1 cellular context compared by ENCODE assay signal in genomic region chr7:127885843-127886242, GRCh38.
TF ChIP-seq lines count a peak whose summit lies in the region.

No MANE protein-coding gene starts in this region.

TF ChIP-seq in K562, 482 proteins besides CTCF, POLR2A, EP300 and RAD21 (continued from another document):
- TF ChIP-seq MTA3 (IDR thresholded peaks at IDR 0.05; ENCODE audit: borderline replicate concordance) = 0 out of 2 replicates have a peak, but pooled peaks have one; percentile 47
- TF ChIP-seq SMARCA4 (IDR thresholded peaks at IDR 0.05) = peak; percentile 76
- TF ChIP-seq, protein P1, sequence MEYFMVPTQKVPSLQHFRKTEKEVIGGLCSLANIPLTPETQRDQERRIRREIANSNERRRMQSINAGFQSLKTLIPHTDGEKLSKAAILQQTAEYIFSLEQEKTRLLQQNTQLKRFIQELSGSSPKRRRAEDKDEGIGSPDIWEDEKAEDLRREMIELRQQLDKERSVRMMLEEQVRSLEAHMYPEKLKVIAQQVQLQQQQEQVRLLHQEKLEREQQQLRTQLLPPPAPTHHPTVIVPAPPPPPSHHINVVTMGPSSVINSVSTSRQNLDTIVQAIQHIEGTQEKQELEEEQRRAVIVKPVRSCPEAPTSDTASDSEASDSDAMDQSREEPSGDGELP (CRISPR knock-in tag; IDR thresholded peaks at IDR 0.05; ENCODE audit: borderline replicate concordance) = 0 out of 2 replicates have a peak, but pooled peaks have one; percentile 26
- TF ChIP-seq ZNF395 (CRISPR knock-in tag; IDR thresholded peaks at IDR 0.05) = peak; percentile 66; the same call in 1 of the 2 replicates
- TF ChIP-seq NRF1 (conservative IDR thresholded peaks at IDR 0.05 in 1 of 2, IDR thresholded peaks at IDR 0.05 in 1 of 2) = no peak
- peak; percentile 86 to 92 for TF ChIP-seq MNT (conservative IDR thresholded peaks at IDR 0.05)
- TF ChIP-seq BHLHE40 (IDR thresholded peaks at IDR 0.05; ENCODE audit: low read length) = peak; percentile 88
- peak; percentile 35; the same call in 1 of the 2 replicates for TF ChIP-seq MAFF (IDR thresholded peaks at IDR 0.05; ENCODE audit: low read length)
- peak; percentile 82 for TF ChIP-seq FOSL1 (tag; conservative IDR thresholded peaks at IDR 0.05)
- no peak for TF ChIP-seq POLR2H (tag; IDR thresholded peaks at IDR 0.05; ENCODE audit: low read depth)
- no peak for TF ChIP-seq MED1 (CRISPR knock-in tag; IDR thresholded peaks at IDR 0.05; ENCODE audit: borderline replicate concordance)
- peak in 1 of 3 experiments; percentile 37 for TF ChIP-seq YY1 (IDR thresholded peaks at IDR 0.05; ENCODE audit: borderline replicate concordance in 1 of 3, control insufficient read depth in 1 of 3, extremely low read depth in 1 of 3, insufficient read depth in 3 of 3, insufficient read length in 1 of 3, insufficient replicate concordance in 2 of 3, low read depth in 1 of 3, low read length in 2 of 3)
- TF ChIP-seq, protein P2, sequence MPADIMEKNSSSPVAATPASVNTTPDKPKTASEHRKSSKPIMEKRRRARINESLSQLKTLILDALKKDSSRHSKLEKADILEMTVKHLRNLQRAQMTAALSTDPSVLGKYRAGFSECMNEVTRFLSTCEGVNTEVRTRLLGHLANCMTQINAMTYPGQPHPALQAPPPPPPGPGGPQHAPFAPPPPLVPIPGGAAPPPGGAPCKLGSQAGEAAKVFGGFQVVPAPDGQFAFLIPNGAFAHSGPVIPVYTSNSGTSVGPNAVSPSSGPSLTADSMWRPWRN (IDR thresholded peaks at IDR 0.05; ENCODE audit: low read depth) = peak; percentile 64; the same call in 1 of the 2 replicates
- TF ChIP-seq SLC30A9 (CRISPR knock-in tag; IDR thresholded peaks at IDR 0.05) = no peak
- TF ChIP-seq GTF2F1 (IDR thresholded peaks at IDR 0.05; ENCODE audit: low read depth, low read length) = no peak
- peak; percentile 73 for TF ChIP-seq DACH1 (IDR thresholded peaks at IDR 0.05; ENCODE audit: partially characterized antibody)
- no peak for TF ChIP-seq YBX1 (IDR thresholded peaks at IDR 0.05)
- TF ChIP-seq ZBTB9 (CRISPR knock-in tag; IDR thresholded peaks at IDR 0.05) = peak; percentile 78; the same call in 1 of the 2 replicates
- TF ChIP-seq DPF2 (IDR thresholded peaks at IDR 0.05) = peak; percentile 88
- no peak for TF ChIP-seq ZNF445 (CRISPR knock-in tag; IDR thresholded peaks at IDR 0.05; ENCODE audit: low read depth)
- peak; percentile 89 to 94 for TF ChIP-seq FOXK2 (conservative IDR thresholded peaks at IDR 0.05 in 1 of 2, IDR thresholded peaks at IDR 0.05 in 1 of 2; ENCODE audit: low read depth in 2 of 2)
- TF ChIP-seq SAFB (IDR thresholded peaks at IDR 0.05; ENCODE audit: borderline replicate concordance, low read depth, low read length) = no peak
- 0 out of 2 replicates have a peak, but pooled peaks have one; percentile 53 for TF ChIP-seq SOX6 (IDR thresholded peaks at IDR 0.05)
- peak; percentile 29; the same call in 1 of the 2 replicates for TF ChIP-seq ATF7 (IDR thresholded peaks at IDR 0.05)
- peak; percentile 10 for TF ChIP-seq ZFP36 (IDR thresholded peaks at IDR 0.05; ENCODE audit: low read depth, low read length, partially characterized antibody)
- peak; percentile 46; the same call in 1 of the 2 replicates for TF ChIP-seq CREB1 (IDR thresholded peaks at IDR 0.05)
- TF ChIP-seq CREB1 (CRISPR knock-in tag; IDR thresholded peaks at IDR 0.05) = no peak
- TF ChIP-seq TSC22D4 (tag; IDR thresholded peaks at IDR 0.05) = no peak
- no peak for TF ChIP-seq MECOM (CRISPR knock-in tag; IDR thresholded peaks at IDR 0.05)
TF ChIP-seq in K562: peak in this region for 70.
